ENCODE assay signal across 15 cellular contexts in the genomic region with DNA sequence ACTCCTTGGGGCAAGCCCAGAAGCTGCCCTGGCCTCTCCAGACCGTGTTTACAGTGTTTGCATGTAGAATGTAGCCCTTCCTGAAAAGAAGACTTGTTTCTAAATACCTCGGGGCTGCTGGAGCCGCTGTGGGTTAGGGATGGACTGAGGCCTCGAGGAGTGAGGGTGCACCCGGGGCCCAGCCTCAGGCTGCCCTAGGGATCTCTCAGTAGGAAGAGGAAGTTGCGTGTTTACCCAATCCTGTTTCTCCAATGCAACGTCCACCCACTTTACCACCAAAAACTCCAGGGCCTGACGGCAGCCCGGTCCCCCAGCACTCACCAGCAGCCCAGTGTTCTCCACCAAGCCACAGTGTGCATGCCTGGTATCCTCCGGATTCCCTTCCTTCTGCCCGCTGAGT.
"Had no signal": no experiment of that assay in that cellular context is flagged by ENCODE, and none has a peak within 500 bp of the region (broad histone marks: within the 10 kb centered on the region; RNA-seq: fewer than 3 reads in every experiment).

No MANE protein-coding gene starts in this region.

- H3K27me3 Mint-ChIP-seq: activated CD4-positive, alpha-beta T cell treated with anti-CD3 and anti-CD28 coated beads, Interleukin-2, amount 10 ng/mL, durations not matched to agents 7 days and 5 days; activated naive CD4-positive, alpha-beta T cell treated with anti-CD3 and anti-CD28 coated beads, Interleukin-2, amount 50 U/mL, for 24 hours; activated T-cell treated with anti-CD3 and anti-CD28 coated beads, Interleukin-2, amount 50 U/mL, for 24 hours; stimulated activated naive B cell treated with anti-CD40 and anti-IgM and Interleukin-4, amounts not matched to agents 10 μg/mL and 1 μg/mL and 100 μg/mL, for 72 hours had no signal

- H3K9me3 Mint-ChIP-seq: activated CD4-positive, alpha-beta T cell treated with anti-CD3 and anti-CD28 coated beads, Interleukin-2, amount 10 ng/mL, durations not matched to agents 7 days and 5 days; activated naive CD4-positive, alpha-beta T cell treated with anti-CD3 and anti-CD28 coated beads, Interleukin-2, amount 50 U/mL, for 24 hours; activated T-cell treated with anti-CD3 and anti-CD28 coated beads, Interleukin-2, amount 50 U/mL, for 24 hours; naive thymus-derived CD8-positive, alpha-beta T cell; stimulated activated naive B cell treated with anti-CD40 and anti-IgM and Interleukin-4, amounts not matched to agents 10 μg/mL and 1 μg/mL and 100 μg/mL, for 72 hours; T-helper 2 cell treated with Interferon-gamma antibody and Interleukin-4, amounts not matched to agents 5 μg/mL and 100 μg/mL, for 36 hours had no signal

- DNase-seq: activated CD4-positive, alpha-beta T cell treated with anti-CD3 and anti-CD28 coated beads, Interleukin-2, amount 10 ng/mL, durations not matched to agents 7 days and 5 days; activated CD4-positive, CD25-positive, alpha-beta regulatory T cell; activated T-cell treated with anti-CD3 and anti-CD28 coated beads, Interleukin-2, amount 50 U/mL, for 24 hours; kidney; left ventricle myocardium inferior; mucosa of descending colon; naive thymus-derived CD8-positive, alpha-beta T cell; stimulated activated CD4-positive, alpha-beta T cell treated with anti-CD3 and anti-CD28 coated beads, Interleukin-4, amount 100 ng/mL, for 1 hour; stimulated activated naive B cell treated with anti-CD40 and anti-IgM and Interleukin-4, amounts not matched to agents 10 μg/mL and 1 μg/mL and 100 μg/mL, for 72 hours; SW 1271 had no signal

- H3K27ac ChIP-seq: adrenal gland, hepatocyte, left ventricle myocardium inferior, tibial artery had no signal

- H3K36me3 Mint-ChIP-seq: activated naive CD4-positive, alpha-beta T cell treated with anti-CD3 and anti-CD28 coated beads, Interleukin-2, amount 50 U/mL, for 24 hours; naive thymus-derived CD8-positive, alpha-beta T cell; stimulated activated naive B cell treated with anti-CD40 and anti-IgM and Interleukin-4, amounts not matched to agents 10 μg/mL and 1 μg/mL and 100 μg/mL, for 72 hours had no signal

- H3K4me3 ChIP-seq: adrenal gland, hepatocyte, left ventricle myocardium inferior, mucosa of descending colon, tibial artery had no signal

- H3K27me3 ChIP-seq: adrenal gland, hepatocyte, tibial artery had no signal

- ATAC-seq: mucosa of descending colon; naive thymus-derived CD8-positive, alpha-beta T cell; stimulated activated naive B cell treated with anti-CD40 and anti-IgM and Interleukin-4, amounts not matched to agents 10 μg/mL and 1 μg/mL and 100 μg/mL, for 72 hours had no signal

- H3K27ac Mint-ChIP-seq: activated CD4-positive, alpha-beta T cell treated with anti-CD3 and anti-CD28 coated beads, Interleukin-2, amount 10 ng/mL, durations not matched to agents 7 days and 5 days; activated naive CD4-positive, alpha-beta T cell treated with anti-CD3 and anti-CD28 coated beads, Interleukin-2, amount 50 U/mL, for 24 hours; activated T-cell treated with anti-CD3 and anti-CD28 coated beads, Interleukin-2, amount 50 U/mL, for 24 hours; naive thymus-derived CD8-positive, alpha-beta T cell; stimulated activated naive B cell treated with anti-CD40 and anti-IgM and Interleukin-4, amounts not matched to agents 10 μg/mL and 1 μg/mL and 100 μg/mL, for 72 hours; T-helper 2 cell treated with Interferon-gamma antibody and Interleukin-4, amounts not matched to agents 5 μg/mL and 100 μg/mL, for 36 hours had no signal

- H3K4me1 ChIP-seq: adrenal gland, left ventricle myocardium inferior, tibial artery had no signal

- H3K4me1 Mint-ChIP-seq: activated CD4-positive, alpha-beta T cell treated with anti-CD3 and anti-CD28 coated beads, Interleukin-2, amount 10 ng/mL, durations not matched to agents 7 days and 5 days; activated naive CD4-positive, alpha-beta T cell treated with anti-CD3 and anti-CD28 coated beads, Interleukin-2, amount 50 U/mL, for 24 hours; naive thymus-derived CD8-positive, alpha-beta T cell; stimulated activated naive B cell treated with anti-CD40 and anti-IgM and Interleukin-4, amounts not matched to agents 10 μg/mL and 1 μg/mL and 100 μg/mL, for 72 hours had no signal

- H3K9me3 ChIP-seq: adrenal gland, left ventricle myocardium inferior, mucosa of descending colon, tibial artery had no signal

- H3K4me3 Mint-ChIP-seq: activated CD4-positive, alpha-beta T cell treated with anti-CD3 and anti-CD28 coated beads, Interleukin-2, amount 10 ng/mL, durations not matched to agents 7 days and 5 days; activated naive CD4-positive, alpha-beta T cell treated with anti-CD3 and anti-CD28 coated beads, Interleukin-2, amount 50 U/mL, for 24 hours; activated T-cell treated with anti-CD3 and anti-CD28 coated beads, Interleukin-2, amount 50 U/mL, for 24 hours; naive thymus-derived CD8-positive, alpha-beta T cell; stimulated activated naive B cell treated with anti-CD40 and anti-IgM and Interleukin-4, amounts not matched to agents 10 μg/mL and 1 μg/mL and 100 μg/mL, for 72 hours; T-helper 2 cell treated with Interferon-gamma antibody and Interleukin-4, amounts not matched to agents 5 μg/mL and 100 μg/mL, for 36 hours had no signal

- H3K36me3 ChIP-seq: left ventricle myocardium inferior had no signal
